In the genomic region with DNA sequence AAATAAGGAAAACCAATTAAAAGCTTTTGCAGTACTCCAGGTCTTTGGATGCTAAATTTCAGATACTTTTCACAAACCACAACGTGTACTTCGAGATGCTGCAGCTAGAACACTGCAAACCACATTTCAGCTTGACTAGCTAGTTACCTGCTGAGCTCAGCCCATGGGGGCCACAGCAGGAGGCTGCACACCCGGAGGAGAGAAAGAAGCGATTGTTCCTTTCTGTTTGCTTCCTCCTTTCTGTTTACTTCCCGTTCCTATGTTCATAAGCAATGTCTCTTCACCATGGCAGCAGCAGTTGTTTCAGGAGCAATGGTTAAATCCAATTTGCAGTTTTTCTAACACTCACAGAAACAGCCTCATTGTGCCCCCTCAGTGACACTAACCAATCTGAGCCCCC, we compare ENCODE assay signal across 8 cellular contexts.
DNase-seq lines count a peak whose midpoint lies in the region; ATAC-seq lines count a peak whose summit lies in the region.

No MANE protein-coding gene starts in this region.

- intact Hi-C loops in activated T-helper 2 cell treated with anti-CD3 and anti-CD28 coated beads, Interferon-gamma antibody, Interleukin-2, Interleukin-4, amounts not matched to agents 10 μg/mL and 5 μg/mL and 100 μg/mL, durations not matched to agents 14 hours and 24 hours and 36 hours (cut with micrococcal nuclease), result loop anchor here (5.0 kb wide), 1 partner anchor 56 kb away; no protein-coding TSS in a partner anchor

- no peak overlapping the region for H3K27ac ChIP-seq in caudate nucleus (ENCODE audit: low read depth, low read length)

- peak overlapping the region; percentile 68 for H3K27ac Mint-ChIP-seq in activated CD4-positive, alpha-beta T cell treated with anti-CD3 and anti-CD28 coated beads, Interleukin-2, amount 10 ng/mL, durations not matched to agents 7 days and 5 days
- peak overlapping the region; percentile 50 for H3K27ac Mint-ChIP-seq in activated T-helper 2 cell treated with anti-CD3 and anti-CD28 coated beads, Interferon-gamma antibody, Interleukin-2, Interleukin-4, amounts not matched to agents 10 μg/mL and 5 μg/mL and 100 μg/mL, durations not matched to agents 14 hours and 24 hours and 36 hours
- peak overlapping the region; percentile 56 for H3K27ac Mint-ChIP-seq in stimulated activated naive B cell treated with anti-CD40 and anti-IgM and Interleukin-4, amounts not matched to agents 10 μg/mL and 1 μg/mL and 100 μg/mL, for 72 hours

- no peaks in the 10 kb centered on the region for H3K27me3 Mint-ChIP-seq in activated CD4-positive, alpha-beta T cell treated with anti-CD3 and anti-CD28 coated beads, Interleukin-2, amount 10 ng/mL, durations not matched to agents 7 days and 5 days
- H3K27me3 Mint-ChIP-seq in activated T-helper 2 cell treated with anti-CD3 and anti-CD28 coated beads, Interferon-gamma antibody, Interleukin-2, Interleukin-4, amounts not matched to agents 10 μg/mL and 5 μg/mL and 100 μg/mL, durations not matched to agents 14 hours and 24 hours and 36 hours (ENCODE audit: low read depth), result no peaks in the 10 kb centered on the region
- no peaks in the 10 kb centered on the region for H3K27me3 Mint-ChIP-seq in stimulated activated naive B cell treated with anti-CD40 and anti-IgM and Interleukin-4, amounts not matched to agents 10 μg/mL and 1 μg/mL and 100 μg/mL, for 72 hours

- CTCF ChIA-PET in activated CD4-positive, alpha-beta T cell treated with anti-CD3 and anti-CD28 coated beads, Interleukin-2, amount 10 ng/mL, durations not matched to agents 7 days and 5 days (lab: Charles Lee), result interaction anchor here (1.1 to 1.8 kb wide), 5 partner anchors 10 to 254 kb away, joined by 3 to 5 read pairs (median 4); no protein-coding TSS in a partner anchor

- POLR2A ChIA-PET in activated CD4-positive, alpha-beta T cell treated with anti-CD3 and anti-CD28 coated beads, Interleukin-2, amount 10 ng/mL, durations not matched to agents 7 days and 5 days (lab: Charles Lee), result no interaction called here

- peaks cover 10% of the 10 kb centered on the region for H3K36me3 Mint-ChIP-seq in activated CD4-positive, alpha-beta T cell treated with anti-CD3 and anti-CD28 coated beads, Interleukin-2, amount 10 ng/mL, durations not matched to agents 7 days and 5 days (ENCODE audit: low read depth)
- peaks cover 14% of the 10 kb centered on the region for H3K36me3 Mint-ChIP-seq in activated T-helper 2 cell treated with anti-CD3 and anti-CD28 coated beads, Interferon-gamma antibody, Interleukin-2, Interleukin-4, amounts not matched to agents 10 μg/mL and 5 μg/mL and 100 μg/mL, durations not matched to agents 14 hours and 24 hours and 36 hours (ENCODE audit: low read depth)
- H3K36me3 Mint-ChIP-seq in stimulated activated naive B cell treated with anti-CD40 and anti-IgM and Interleukin-4, amounts not matched to agents 10 μg/mL and 1 μg/mL and 100 μg/mL, for 72 hours, result peaks cover 0 to 7% of the 10 kb centered on the region in 2 donors

- ATAC-seq in stimulated activated naive B cell treated with anti-CD40 and anti-IgM and Interleukin-4, amounts not matched to agents 10 μg/mL and 1 μg/mL and 100 μg/mL, for 72 hours (replicated peaks), result peak; percentile 55 to 76
- ATAC-seq in GM19328 (IDR thresholded peaks at IDR 0.05; ENCODE audit: unreplicated experiment), result no peak

- peaks cover 7% of the 10 kb centered on the region for H3K9me3 Mint-ChIP-seq in activated CD4-positive, alpha-beta T cell treated with anti-CD3 and anti-CD28 coated beads, Interleukin-2, amount 10 ng/mL, durations not matched to agents 7 days and 5 days
- peaks cover 5% of the 10 kb centered on the region for H3K9me3 Mint-ChIP-seq in activated T-helper 2 cell treated with anti-CD3 and anti-CD28 coated beads, Interferon-gamma antibody, Interleukin-2, Interleukin-4, amounts not matched to agents 10 μg/mL and 5 μg/mL and 100 μg/mL, durations not matched to agents 14 hours and 24 hours and 36 hours
- H3K9me3 Mint-ChIP-seq in stimulated activated naive B cell treated with anti-CD40 and anti-IgM and Interleukin-4, amounts not matched to agents 10 μg/mL and 1 μg/mL and 100 μg/mL, for 72 hours, result peaks cover 0 to 5% of the 10 kb centered on the region in 2 donors

- H3K4me1 Mint-ChIP-seq in activated CD4-positive, alpha-beta T cell treated with anti-CD3 and anti-CD28 coated beads, Interleukin-2, amount 10 ng/mL, durations not matched to agents 7 days and 5 days, result peaks cover 22% of the 10 kb centered on the region
- H3K4me1 Mint-ChIP-seq in activated T-helper 2 cell treated with anti-CD3 and anti-CD28 coated beads, Interferon-gamma antibody, Interleukin-2, Interleukin-4, amounts not matched to agents 10 μg/mL and 5 μg/mL and 100 μg/mL, durations not matched to agents 14 hours and 24 hours and 36 hours (ENCODE audit: low read depth), result peaks cover 23% of the 10 kb centered on the region
- peaks cover 16 to 27% of the 10 kb centered on the region in 2 donors for H3K4me1 Mint-ChIP-seq in stimulated activated naive B cell treated with anti-CD40 and anti-IgM and Interleukin-4, amounts not matched to agents 10 μg/mL and 1 μg/mL and 100 μg/mL, for 72 hours

- H3K4me3 Mint-ChIP-seq in activated CD4-positive, alpha-beta T cell treated with anti-CD3 and anti-CD28 coated beads, Interleukin-2, amount 10 ng/mL, durations not matched to agents 7 days and 5 days, result peak overlapping the region; percentile 3
- peak overlapping the region; percentile 7 for H3K4me3 Mint-ChIP-seq in activated T-helper 2 cell treated with anti-CD3 and anti-CD28 coated beads, Interferon-gamma antibody, Interleukin-2, Interleukin-4, amounts not matched to agents 10 μg/mL and 5 μg/mL and 100 μg/mL, durations not matched to agents 14 hours and 24 hours and 36 hours (ENCODE audit: low read depth)
- H3K4me3 Mint-ChIP-seq in stimulated activated naive B cell treated with anti-CD40 and anti-IgM and Interleukin-4, amounts not matched to agents 10 μg/mL and 1 μg/mL and 100 μg/mL, for 72 hours, result peak overlapping the region; percentile 2 to 46

- DNase-seq in activated CD4-positive, alpha-beta T cell treated with anti-CD3 and anti-CD28 coated beads, Interleukin-2, amount 10 ng/mL, durations not matched to agents 7 days and 5 days, result peak; percentile 19
- DNase-seq in activated CD4-positive, alpha-beta T cell treated with anti-CD3 and anti-CD28 coated beads, Interleukin-2, amount 50 U/mL, for 1 hour, result no peak
- DNase-seq in NCI-H2107 (lab: John Stamatoyannopoulos, UW) (peak; percentile 69), NCI-H1105 treated with DMSO at 0.1 percent for 48 hours (lab: John Stamatoyannopoulos, UW) (no peak), caudate nucleus (lab: John Stamatoyannopoulos, UW) (no peak)
- DNase-seq in activated T-helper 2 cell treated with anti-CD3 and anti-CD28 coated beads, Interferon-gamma antibody, Interleukin-2, Interleukin-4, amounts not matched to agents 10 μg/mL and 5 μg/mL and 100 μg/mL, durations not matched to agents 14 hours and 24 hours and 36 hours (ENCODE audit: low spot score), result no peak
- no peak for DNase-seq in stimulated activated naive B cell treated with anti-CD40 and anti-IgM and Interleukin-4, amounts not matched to agents 10 μg/mL and 1 μg/mL and 100 μg/mL, for 72 hours

Comparison
In these comparisons a context has a peak if more than half of its experiments do, and no peak if none do; other contexts are left out.
1. DNase-seq: peak in activated CD4-positive, alpha-beta T cell treated with anti-CD3 and anti-CD28 coated beads, Interleukin-2, amount 10 ng/mL, durations not matched to agents 7 days and 5 days (single experiment) and NCI-H2107 (single experiment); none in activated CD4-positive, alpha-beta T cell treated with anti-CD3 and anti-CD28 coated beads, Interleukin-2, amount 50 U/mL, for 1 hour (single experiment), activated T-helper 2 cell treated with anti-CD3 and anti-CD28 coated beads, Interferon-gamma antibody, Interleukin-2, Interleukin-4, amounts not matched to agents 10 μg/mL and 5 μg/mL and 100 μg/mL, durations not matched to agents 14 hours and 24 hours and 36 hours (single experiment), stimulated activated naive B cell treated with anti-CD40 and anti-IgM and Interleukin-4, amounts not matched to agents 10 μg/mL and 1 μg/mL and 100 μg/mL, for 72 hours (single experiment), NCI-H1105 treated with DMSO at 0.1 percent for 48 hours (single experiment) and caudate nucleus (0 of 61).
2. Peak in every context shown above with its lines, with median percentiles within 50 percentile points of each other: H3K27ac Mint-ChIP-seq and H3K4me3 Mint-ChIP-seq.